ENCODE assay signal across 9 cellular contexts in the genomic region with DNA sequence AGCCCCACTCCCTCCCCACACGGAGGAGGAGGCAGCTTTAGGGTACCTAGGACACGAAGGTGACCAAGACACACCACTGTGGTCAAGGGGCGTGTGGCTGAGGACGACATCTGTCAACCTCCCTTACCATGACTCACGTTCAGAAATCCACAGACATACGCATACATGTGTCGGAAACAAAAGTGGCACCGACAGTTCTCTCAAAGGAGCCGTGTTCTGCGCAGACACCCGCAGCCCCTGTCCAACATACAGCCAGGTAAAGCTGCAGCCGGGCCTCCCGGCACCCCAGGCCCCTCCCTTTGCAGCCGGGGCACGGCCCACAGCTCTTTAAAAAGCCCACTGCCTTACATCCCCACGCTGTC. TPM values are rescaled to one million over a fixed set of nuclear protein-coding genes. Genes with fewer than 3 reads are reported as not detected.
DNase-seq lines count a peak whose midpoint lies in the region; ATAC-seq and TF ChIP-seq lines count a peak whose summit lies in the region.
"Had no signal": no experiment of that assay in that cellular context is flagged by ENCODE, and none has a peak within 500 bp of the region (broad histone marks: within the 10 kb centered on the region; RNA-seq: fewer than 3 reads in every experiment).

No MANE protein-coding gene starts in this region.

- peaks cover 7% of the 10 kb centered on the region for H3K27me3 Mint-ChIP-seq in GM23338 (ENCODE audit: insufficient read depth, low read depth, poor library complexity)
- H3K27me3 Mint-ChIP-seq in activated T-helper 1 cell treated with anti-CD3 and anti-CD28 coated beads, Interleukin-12 subunit alpha, Interleukin-12 subunit beta, Interleukin-2, Interleukin-4 antibody, amounts not matched to agents 30 ng/mL and 10 ng/mL and 1 ng/mL, durations not matched to agents 14 hours and 24 hours and 36 hours (ENCODE audit: insufficient read depth) = peaks cover 1% of the 10 kb centered on the region

- DNase-seq in A172 (ENCODE audit: low spot score) = peak; percentile 28
- no peak for DNase-seq in GM23338 (ENCODE audit: low spot score)
- peak; percentile 11 for DNase-seq in activated T-helper 1 cell treated with anti-CD3 and anti-CD28 coated beads, Interleukin-12 subunit alpha, Interleukin-12 subunit beta, Interleukin-2, Interleukin-4 antibody, amounts not matched to agents 30 ng/mL and 10 ng/mL and 1 ng/mL, durations not matched to agents 14 hours and 24 hours and 36 hours (ENCODE audit: low spot score)
- DNase-seq in kidney tubule cell (ENCODE audit: low spot score) = peak; percentile 38
- no peak for DNase-seq in SW 1271 (lab: John Stamatoyannopoulos, UW)
- DNase-seq in middle frontal gyrus (ENCODE audit: extremely low spot score, low spot score) = no peak

- no peaks in the 10 kb centered on the region for H3K79me2 ChIP-seq in GM23338 (replicated peaks; ENCODE audit: insufficient read depth)

- TF ChIP-seq CTCF in GM23338 (conservative IDR thresholded peaks at IDR 0.05; ENCODE audit: low read depth in 2 of 2) = no peak

- intact Hi-C loops in activated T-helper 1 cell treated with anti-CD3 and anti-CD28 coated beads, Interleukin-12 subunit alpha, Interleukin-12 subunit beta, Interleukin-2, Interleukin-4 antibody, amounts not matched to agents 30 ng/mL and 10 ng/mL and 1 ng/mL, durations not matched to agents 14 hours and 24 hours and 36 hours (cut with micrococcal nuclease) = loop anchor here (1.0 kb wide), 2 partner anchors 27 to 47 kb away; no protein-coding TSS in a partner anchor

- H3K36me3 ChIP-seq in GM23338 (ENCODE audit: insufficient read depth) = no peaks in the 10 kb centered on the region

- ATAC-seq in GM23338 (no peak), GM19397 (IDR thresholded peaks at IDR 0.05; ENCODE audit: unreplicated experiment) (no peak), GM18517 (IDR thresholded peaks at IDR 0.05; ENCODE audit: unreplicated experiment) (no peak)

- H4K20me1 ChIP-seq in GM23338 (replicated peaks; ENCODE audit: insufficient read depth) = no peaks in the 10 kb centered on the region

- no peak overlapping the region for H3K27ac ChIP-seq in GM23338 (ENCODE audit: low read depth)
- H3K27ac ChIP-seq: VCaP had no signal

- H3K4me1 ChIP-seq in GM23338 (ENCODE audit: insufficient read depth) = peaks cover 8% of the 10 kb centered on the region; the same call in 1 of the 2 replicates

- H3K4me2 ChIP-seq in GM23338 = no peak overlapping the region; the same call in 1 of the 2 replicates

- no peak overlapping the region for H3K4me3 Mint-ChIP-seq in GM23338
- H3K4me3 Mint-ChIP-seq in activated T-helper 1 cell treated with anti-CD3 and anti-CD28 coated beads, Interleukin-12 subunit alpha, Interleukin-12 subunit beta, Interleukin-2, Interleukin-4 antibody, amounts not matched to agents 30 ng/mL and 10 ng/mL and 1 ng/mL, durations not matched to agents 14 hours and 24 hours and 36 hours = peak overlapping the region; percentile 87

- H3K36me3 Mint-ChIP-seq in GM23338 (ENCODE audit: low read depth) = no peaks in the 10 kb centered on the region
- H3K36me3 Mint-ChIP-seq in activated T-helper 1 cell treated with anti-CD3 and anti-CD28 coated beads, Interleukin-12 subunit alpha, Interleukin-12 subunit beta, Interleukin-2, Interleukin-4 antibody, amounts not matched to agents 30 ng/mL and 10 ng/mL and 1 ng/mL, durations not matched to agents 14 hours and 24 hours and 36 hours (ENCODE audit: low read depth) = no peaks in the 10 kb centered on the region

- H3K27ac Mint-ChIP-seq in GM23338 = no peak overlapping the region
- peak overlapping the region; percentile 90 for H3K27ac Mint-ChIP-seq in activated T-helper 1 cell treated with anti-CD3 and anti-CD28 coated beads, Interleukin-12 subunit alpha, Interleukin-12 subunit beta, Interleukin-2, Interleukin-4 antibody, amounts not matched to agents 30 ng/mL and 10 ng/mL and 1 ng/mL, durations not matched to agents 14 hours and 24 hours and 36 hours

- H3K9me3 Mint-ChIP-seq in GM23338 = peaks cover 5% of the 10 kb centered on the region; the same call in 2 of the 3 replicates
- H3K9me3 Mint-ChIP-seq in activated T-helper 1 cell treated with anti-CD3 and anti-CD28 coated beads, Interleukin-12 subunit alpha, Interleukin-12 subunit beta, Interleukin-2, Interleukin-4 antibody, amounts not matched to agents 30 ng/mL and 10 ng/mL and 1 ng/mL, durations not matched to agents 14 hours and 24 hours and 36 hours = no peaks in the 10 kb centered on the region

- H3K9me2 ChIP-seq in GM23338 (ENCODE audit: insufficient read depth) = no peaks in the 10 kb centered on the region

- H3K4me1 Mint-ChIP-seq in GM23338 = peaks cover 10% of the 10 kb centered on the region
- H3K4me1 Mint-ChIP-seq in activated T-helper 1 cell treated with anti-CD3 and anti-CD28 coated beads, Interleukin-12 subunit alpha, Interleukin-12 subunit beta, Interleukin-2, Interleukin-4 antibody, amounts not matched to agents 30 ng/mL and 10 ng/mL and 1 ng/mL, durations not matched to agents 14 hours and 24 hours and 36 hours (ENCODE audit: low read depth) = peaks cover 33% of the 10 kb centered on the region

- no peaks in the 10 kb centered on the region for H3F3A ChIP-seq in GM23338 (replicated peaks; ENCODE audit: low read depth)

- H3K27me3 ChIP-seq in GM23338 (ENCODE audit: insufficient read depth) = no peaks in the 10 kb centered on the region

- H2AFZ ChIP-seq in GM23338 = peak overlapping the region; percentile 96

- no peak overlapping the region for H3K4me3 ChIP-seq in GM23338

TF ChIP-seq in GM23338, 12 proteins besides CTCF, POLR2A, EP300 and RAD21 (continues in another document):
- no peak for TF ChIP-seq EZH2phosphoT487 (IDR thresholded peaks at IDR 0.05; ENCODE audit: unreplicated experiment)
- TF ChIP-seq STAT1 (IDR thresholded peaks at IDR 0.05; ENCODE audit: unreplicated experiment) = no peak
- no peak for TF ChIP-seq NANOG (IDR thresholded peaks at IDR 0.05; ENCODE audit: borderline replicate concordance)
- no peak for TF ChIP-seq CREB1 (CRISPR knock-in tag; IDR thresholded peaks at IDR 0.05; ENCODE audit: low read depth)
- TF ChIP-seq EZH2 (IDR thresholded peaks at IDR 0.05; ENCODE audit: low read depth, unreplicated experiment) = no peak
- TF ChIP-seq JUNB (IDR thresholded peaks at IDR 0.05; ENCODE audit: unreplicated experiment) = no peak
- no peak for TF ChIP-seq ZNF331 (CRISPR knock-in tag; IDR thresholded peaks at IDR 0.05; ENCODE audit: low read depth)

RNA-seq across cellular contexts. Expression of gene KLHDC4, which starts 40.4 kb away (rescaled TPM):
- 18.4 and 33.8 TPM in 2 replicates for total RNA-seq in A172 (2014; rRNA removed; shearing (Covaris generic))
- total RNA-seq in GM23338 (2014; rRNA removed; shearing (Covaris generic)) = 36.5 and 41.1 TPM in 2 replicates
- polyA plus RNA-seq in GM23338 (2016; fragmentation: Nextera tagmentation; extraction: Ambion mirVana) = 23.0 and 25.2 TPM in 2 replicates
- 85.6 and 93.7 TPM in 2 replicates for total RNA-seq in activated T-helper 1 cell treated with anti-CD3 and anti-CD28 coated beads, Interleukin-12 subunit alpha, Interleukin-12 subunit beta, Interleukin-2, Interleukin-4 antibody, amounts not matched to agents 30 ng/mL and 10 ng/mL and 1 ng/mL, durations not matched to agents 14 hours and 24 hours and 36 hours

Comparison
In these comparisons a context has a peak if more than half of its experiments do, and no peak if none do; other contexts are left out.
1. DNase-seq: peak in A172 (single experiment), activated T-helper 1 cell treated with anti-CD3 and anti-CD28 coated beads, Interleukin-12 subunit alpha, Interleukin-12 subunit beta, Interleukin-2, Interleukin-4 antibody, amounts not matched to agents 30 ng/mL and 10 ng/mL and 1 ng/mL, durations not matched to agents 14 hours and 24 hours and 36 hours (single experiment) and kidney tubule cell (single experiment); none in GM23338 (single experiment), SW 1271 (0 of 2) and middle frontal gyrus (single experiment).